11 cellular contexts compared by ENCODE assay signal in genomic region chr16:89471225-89471624, GRCh38. TPM values are rescaled to one million over a fixed set of nuclear protein-coding genes. Genes with fewer than 3 reads are reported as not detected.
DNase-seq lines count a peak whose midpoint lies in the region; ATAC-seq, FAIRE-seq and TF ChIP-seq lines count a peak whose summit lies in the region.
"Had no signal": no experiment of that assay in that cellular context is flagged by ENCODE, and none has a peak within 500 bp of the region (broad histone marks: within the 10 kb centered on the region; RNA-seq: fewer than 3 reads in every experiment).

No MANE protein-coding gene starts in this region.

- H3K36me3 ChIP-seq in HEK293 (ENCODE audit: control insufficient read depth in 2 of 2, insufficient read depth in 1 of 2, low read length in 2 of 2) (peaks cover 0 to 3% of the 10 kb centered on the region in 2 experiments; a peak in 2 of 3 replicates), bronchial epithelial cell (ENCODE audit: control insufficient read depth, insufficient read depth, low read length) (peaks cover 4% of the 10 kb centered on the region), kidney epithelial cell (ENCODE audit: control insufficient read depth, insufficient read depth, low read length) (no peaks in the 10 kb centered on the region)

- no peak for FAIRE-seq in bronchial epithelial cell (lab: Jason Lieb, UNC)
- FAIRE-seq: GM12892 had no signal

- H3K27me3 ChIP-seq in bronchial epithelial cell (ENCODE audit: control insufficient read depth, insufficient read depth, low read length) (no peaks in the 10 kb centered on the region), kidney epithelial cell (ENCODE audit: control insufficient read depth, insufficient read depth, low read length) (no peaks in the 10 kb centered on the region)

- CTCF ChIA-PET in HEK293 (lab: Yijun Ruan, JAX): interaction anchor here (1.2 kb wide), 1 partner anchor 11 kb away, joined by 4 read pairs; no protein-coding TSS in a partner anchor

- no peak overlapping the region for H3K27ac ChIP-seq in HEK293 (ENCODE audit: extremely low read depth, low read depth, low read length)

- H3K4me1 ChIP-seq in HEK293 (ENCODE audit: control insufficient read depth, insufficient read depth, low read length): peaks cover 14% of the 10 kb centered on the region

- no peak for ATAC-seq in HG03342 (IDR thresholded peaks at IDR 0.05; ENCODE audit: unreplicated experiment)

- TF ChIP-seq CTCF in HEK293 (tag by site-specific recombination; IDR thresholded peaks at IDR 0.05) (no peak), bronchial epithelial cell (IDR thresholded peaks at IDR 0.05; ENCODE audit: insufficient read depth, low read length, severe bottlenecking) (no peak), kidney epithelial cell (IDR thresholded peaks at IDR 0.05; ENCODE audit: insufficient read depth, low read length, poor library complexity, severe bottlenecking) (no peak)

- POLR2A ChIA-PET in HEK293 (lab: Yijun Ruan, JAX): no interaction called here

- H3K9me3 ChIP-seq in HEK293 (ENCODE audit: control insufficient read depth, insufficient read depth, low read depth, low read length): no peaks in the 10 kb centered on the region

- H3K4me3 ChIP-seq in HEK293 (ENCODE audit: low read depth, low read length) (no peak overlapping the region), bronchial epithelial cell (ENCODE audit: low read depth, low read length) (no peak overlapping the region), kidney epithelial cell (ENCODE audit: low read depth, low read length) (no peak overlapping the region)

- DNase-seq in AG08395 (ENCODE audit: low spot score) (peak; percentile 86), bronchial epithelial cell (ENCODE audit: low read depth) (peak; percentile 75), kidney epithelial cell (ENCODE audit: low read depth) (peak; percentile 48), NCI-H446 (lab: John Stamatoyannopoulos, UW) (no peak), RKO (ENCODE audit: low spot score) (no peak)
- DNase-seq in activated CD4-positive, alpha-beta T cell treated with anti-CD3 and anti-CD28 coated beads, Interleukin-2, amount 50 U/mL, for 1 hour: no peak
- DNase-seq: left cardiac atrium, NCI-H446 treated with DMSO at 0.1 percent for 48 hours had no signal

TF ChIP-seq in HEK293, 187 proteins besides CTCF, POLR2A, EP300 and RAD21:
- no peak for TF ChIP-seq ZFP3 (tag by site-specific recombination; IDR thresholded peaks at IDR 0.05; ENCODE audit: low read depth)
- no peak for TF ChIP-seq SETDB1 (IDR thresholded peaks at IDR 0.05; ENCODE audit: insufficient read length, low read length)
- no peak for TF ChIP-seq ZFP69B (tag by site-specific recombination; IDR thresholded peaks at IDR 0.05)
- no peak for TF ChIP-seq ZNF660 (tag by site-specific recombination; IDR thresholded peaks at IDR 0.05)
- peak; percentile 66 for TF ChIP-seq GLIS1 (tag by site-specific recombination; IDR thresholded peaks at IDR 0.05)
- TF ChIP-seq ZNF292 (tag by site-specific recombination; IDR thresholded peaks at IDR 0.05; ENCODE audit: borderline replicate concordance, low read depth): no peak

RNA-seq across cellular contexts. Expression of gene ANKRD11, which starts 19.1 kb away (rescaled TPM):
- total RNA-seq in bronchial epithelial cell (64.5 and 84.2 TPM in 2 replicates), kidney epithelial cell (133 and 171 TPM in 2 replicates)

RNA-seq across cellular contexts. Expression of gene SPG7, which starts 37.0 kb away (rescaled TPM):
- total RNA-seq in bronchial epithelial cell (63.1 and 73.2 TPM in 2 replicates), kidney epithelial cell (126 and 144 TPM in 2 replicates)

Comparison
In these comparisons a context has a peak if more than half of its experiments do, and no peak if none do; other contexts are left out.
1. DNase-seq: peak in AG08395 (single experiment), bronchial epithelial cell (single experiment) and kidney epithelial cell (single experiment); none in NCI-H446 (0 of 2), RKO (single experiment) and activated CD4-positive, alpha-beta T cell treated with anti-CD3 and anti-CD28 coated beads, Interleukin-2, amount 50 U/mL, for 1 hour (single experiment).